ENCODE assay signal across 8 cellular contexts in the genomic region with DNA sequence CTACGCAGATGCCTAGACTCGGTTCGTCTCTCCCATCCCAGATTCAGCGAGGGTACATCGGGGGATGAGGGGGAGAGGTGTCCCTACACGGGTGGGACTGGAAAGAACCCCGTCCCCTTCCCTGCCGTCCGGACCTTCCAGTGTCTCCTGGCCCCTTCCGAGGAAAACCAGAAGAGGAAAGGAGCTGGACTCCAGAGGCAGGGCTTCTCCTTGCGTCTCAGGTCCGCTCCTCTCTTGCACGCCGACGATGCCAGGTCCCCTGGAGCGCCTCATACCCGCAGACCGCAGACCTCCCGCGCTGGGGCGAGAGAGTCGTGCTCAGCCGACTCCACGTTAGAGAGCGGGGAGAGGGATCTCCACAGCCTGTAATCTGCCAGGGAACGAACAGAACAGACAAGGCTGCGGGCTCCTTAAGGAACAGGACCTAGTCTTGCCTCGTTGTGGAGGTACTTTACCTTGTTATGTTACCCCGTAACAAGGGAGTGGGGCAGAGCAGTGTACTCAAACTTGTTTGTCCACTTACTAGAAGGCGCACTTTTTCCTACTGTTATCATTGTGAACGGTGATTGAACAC. TPM values are rescaled to one million over a fixed set of nuclear protein-coding genes. Genes with fewer than 3 reads are reported as not detected.
DNase-seq lines count a peak whose midpoint lies in the region; ATAC-seq and TF ChIP-seq lines count a peak whose summit lies in the region.

No MANE protein-coding gene starts in this region.

- peak overlapping the region; percentile 83 for H3K4me3 ChIP-seq in Karpas-422 (ENCODE audit: low read length)

- H3K9me2 ChIP-seq in Karpas-422 (replicated peaks; ENCODE audit: insufficient read depth, low read length): no peaks in the 10 kb centered on the region

- H3K27ac ChIP-seq in Karpas-422 (ENCODE audit: low read length): no peak overlapping the region

- H3K36me3 ChIP-seq in Karpas-422 (ENCODE audit: insufficient read depth, low read length): no peaks in the 10 kb centered on the region

- peaks cover 7% of the 10 kb centered on the region for H4K20me1 ChIP-seq in Karpas-422 (ENCODE audit: insufficient read depth, low read depth, low read length)

- no peak for TF ChIP-seq CTCF in MCF 10A (IDR thresholded peaks at IDR 0.05; ENCODE audit: unreplicated experiment)

- peaks cover 25% of the 10 kb centered on the region for H3K4me1 ChIP-seq in Karpas-422 (ENCODE audit: low read length)

- intact Hi-C loops in MCF 10A (cut with micrococcal nuclease): no loop called here

- no peaks in the 10 kb centered on the region for H3K27me3 Mint-ChIP-seq in MCF 10A (ENCODE audit: insufficient read depth, unreplicated experiment)

- peaks cover 3% of the 10 kb centered on the region for H3K79me2 ChIP-seq in Karpas-422 (ENCODE audit: low read length)

- peak; percentile 24 for ATAC-seq in GM21717 (IDR thresholded peaks at IDR 0.05; ENCODE audit: unreplicated experiment)

- H3K4me2 ChIP-seq in Karpas-422 (ENCODE audit: low read depth, low read length, poor library complexity, severe bottlenecking): peak overlapping the region; percentile 99

- H3K9me3 ChIP-seq in Karpas-422 (ENCODE audit: low read length): no peaks in the 10 kb centered on the region

- H3K27ac Mint-ChIP-seq in MCF 10A (ENCODE audit: low read depth, unreplicated experiment): peak overlapping the region; percentile 51

- CTCF ChIA-PET in MCF 10A (lab: Yijun Ruan, JAX): interaction anchor here (0.5 to 9.8 kb wide), 4 partner anchors 11 to 64 kb away, joined by 3 to 187 read pairs (median 4); no protein-coding TSS in a partner anchor

- no peaks in the 10 kb centered on the region for H3K9me3 Mint-ChIP-seq in MCF 10A (ENCODE audit: unreplicated experiment)

- no TSS peak for BruUV-seq in MCF 10A (replicated peaks; lab: Mats Ljungman, UMichigan)

- H2AFZ ChIP-seq in Karpas-422 (ENCODE audit: low read length): peak overlapping the region; percentile 94; the same call in 1 of the 2 replicates

- H3K9ac ChIP-seq in Karpas-422 (ENCODE audit: low read length): peak overlapping the region; percentile 72

- H3K27me3 ChIP-seq in Karpas-422 (ENCODE audit: low read length): no peaks in the 10 kb centered on the region

- POLR2A ChIA-PET in MCF 10A (lab: Yijun Ruan, JAX): interaction anchor here (0.6 to 1.7 kb wide), 8 partner anchors 9 to 1190 kb away, joined by 3 to 9 read pairs (median 3); no protein-coding TSS in a partner anchor

- DNase-seq in DMS53 treated with DMSO at 0.1 percent for 48 hours (lab: John Stamatoyannopoulos, UW; ENCODE audit: unreplicated experiment) (peak; percentile 68), Karpas-422 (peak; percentile 55), T-helper 1 cell (peak; percentile 43 to 50 (median 49)), MCF 10A (ENCODE audit: unreplicated experiment) (peak; percentile 80), islet precursor cell (peak; percentile 90), putamen (ENCODE audit: low spot score) (no peak)
- peak; percentile 76 for DNase-seq in stimulated activated CD4-positive, alpha-beta T cell treated with anti-CD3 and anti-CD28 coated beads, Interleukin-15, amount 100 ng/mL, for 24 hours

- H3K36me3 Mint-ChIP-seq in MCF 10A (ENCODE audit: insufficient read depth, unreplicated experiment): no peaks in the 10 kb centered on the region

- H3K4me1 Mint-ChIP-seq in MCF 10A (ENCODE audit: insufficient read depth, unreplicated experiment): peaks cover 5% of the 10 kb centered on the region

- peak overlapping the region; percentile 86 for H3K4me3 Mint-ChIP-seq in MCF 10A (ENCODE audit: unreplicated experiment)

RNA-seq across cellular contexts. Expression of a gene that starts 0.4 kb away (rescaled TPM):
- total RNA-seq in Karpas-422 (2014; rRNA removed; shearing (Covaris generic); ENCODE audit: low replicate concordance): 30.5 and 50.1 TPM in 2 replicates
- total RNA-seq in MCF 10A (2022): 66.4 and 74.0 TPM in 2 replicates

RNA-seq across cellular contexts. Expression of a gene that starts 45.5 kb away (rescaled TPM):
- total RNA-seq in Karpas-422 (2014; rRNA removed; shearing (Covaris generic); ENCODE audit: low replicate concordance): 16.3 and 32.2 TPM in 2 replicates
- 6.2 and 8.3 TPM in 2 replicates for total RNA-seq in MCF 10A (2022)

RNA-seq across cellular contexts. Expression of a gene that starts 48.7 kb away (rescaled TPM):
- not detected in 2 replicates for total RNA-seq in Karpas-422 (2014; rRNA removed; shearing (Covaris generic); ENCODE audit: low replicate concordance)
- not detected in 2 replicates for total RNA-seq in MCF 10A (2022)
